In the genomic region with DNA sequence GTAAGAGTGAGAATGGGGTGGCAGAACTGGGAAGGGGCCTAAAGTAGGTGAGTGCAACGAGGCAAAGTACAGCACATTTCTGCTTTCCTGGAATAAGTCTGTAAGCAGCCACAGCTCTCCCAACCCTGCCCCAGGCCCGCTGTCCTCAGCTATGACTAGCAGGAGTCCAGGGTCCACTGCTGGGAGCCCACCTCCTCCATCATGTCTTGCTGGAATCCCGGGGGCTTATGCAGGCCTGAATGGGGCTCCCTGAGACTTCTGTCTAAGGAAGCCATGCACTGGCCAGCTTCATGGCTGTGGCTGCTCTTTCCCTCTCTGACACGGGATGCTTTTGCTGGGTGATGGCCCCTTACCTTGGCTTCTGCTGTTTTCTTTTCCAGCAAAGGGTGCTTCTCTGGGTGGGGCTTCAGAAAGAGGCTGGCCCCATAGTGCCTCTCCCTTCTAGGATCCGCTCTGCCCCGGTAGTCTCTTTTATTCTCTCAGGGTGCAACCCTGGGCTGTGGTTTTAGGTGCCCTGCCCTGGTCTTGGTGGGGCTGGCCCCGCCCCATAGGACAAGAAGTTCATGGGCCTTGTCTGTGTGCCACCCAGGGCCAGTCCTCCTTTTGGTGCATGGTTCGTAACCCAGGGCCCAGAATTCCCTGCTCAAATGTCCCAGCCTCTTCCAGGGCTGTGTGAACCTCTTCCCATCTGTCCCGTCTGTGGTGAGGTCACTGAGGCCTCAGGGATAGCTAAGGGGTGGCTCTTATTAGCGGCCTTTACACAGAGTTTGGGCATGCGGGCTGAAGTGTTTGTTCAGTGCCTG, we compare ENCODE assay signal across 24 cellular contexts.
"Had no signal": no experiment of that assay in that cellular context is flagged by ENCODE, and none has a peak within 500 bp of the region (broad histone marks: within the 10 kb centered on the region; RNA-seq: fewer than 3 reads in every experiment).

No MANE protein-coding gene starts in this region.

- H3K27me3 Mint-ChIP-seq: activated naive CD8-positive, alpha-beta T cell treated with anti-CD3 and anti-CD28 coated beads for 36 hours had no signal

- H3K4me1 ChIP-seq: breast epithelium, uterus had no signal

- H3K27ac ChIP-seq: dorsolateral prefrontal cortex, esophagus squamous epithelium, gastrocnemius medialis, sigmoid colon, transverse colon, uterus had no signal

- DNase-seq: activated CD4-positive, alpha-beta T cell treated with anti-CD3 and anti-CD28 coated beads, Interleukin-2, amount 50 U/mL, for 4 hours; activated CD8-positive, alpha-beta memory T cell treated with anti-CD3 and anti-CD28 coated beads, Interleukin-2, amount 50 U/mL, for 48 hours; activated naive CD4-positive, alpha-beta T cell treated with Interleukin-2 at 50 U/mL for 16 hours; activated naive CD8-positive, alpha-beta T cell treated with anti-CD3 and anti-CD28 coated beads for 36 hours; activated T-cell treated with anti-CD3 and anti-CD28 coated beads, Interleukin-2, amount 50 U/mL, for 4 hours; dorsolateral prefrontal cortex; esophagus squamous epithelium; gastrocnemius medialis; hypothalamus; mesenchymal stem cell; nephron progenitor cell; retina; sigmoid colon; stimulated activated CD4-positive, alpha-beta T cell treated with anti-CD3 and anti-CD28 coated beads, Interleukin-15, amount 100 ng/mL, for 24 hours; T-helper 9 cell; transverse colon; uterus had no signal

- ATAC-seq: activated T-cell treated with anti-CD3 and anti-CD28 coated beads, Interleukin-2, amount 50 U/mL, for 4 hours; gastrocnemius medialis; stimulated activated memory B cell treated with anti-CD40 and anti-IgM and Interleukin-4, amounts not matched to agents 10 μg/mL and 1 μg/mL and 100 μg/mL, for 72 hours; WTC11 had no signal

- H3K36me3 Mint-ChIP-seq: WTC11 had no signal

- H3K9me3 Mint-ChIP-seq: activated naive CD8-positive, alpha-beta T cell treated with anti-CD3 and anti-CD28 coated beads for 36 hours; activated T-cell treated with anti-CD3 and anti-CD28 coated beads, Interleukin-2, amount 50 U/mL, for 4 hours; activated T-helper 2 cell treated with anti-CD3 and anti-CD28 coated beads, Interferon-gamma antibody, Interleukin-2, Interleukin-4, amounts not matched to agents 10 μg/mL and 5 μg/mL and 100 μg/mL, durations not matched to agents 14 hours and 24 hours and 36 hours; central memory CD8-positive, alpha-beta T cell; nephron progenitor cell; stimulated activated memory B cell treated with anti-CD40 and anti-IgM and Interleukin-4, amounts not matched to agents 10 μg/mL and 1 μg/mL and 100 μg/mL, for 72 hours; WTC11 had no signal

- H3K4me1 Mint-ChIP-seq: activated naive CD8-positive, alpha-beta T cell treated with anti-CD3 and anti-CD28 coated beads for 36 hours; central memory CD8-positive, alpha-beta T cell; WTC11 had no signal

- H3K4me3 ChIP-seq: breast epithelium, dorsolateral prefrontal cortex, esophagus squamous epithelium, gastrocnemius medialis, sigmoid colon, smooth muscle cell, transverse colon, uterus had no signal

- H3K4me3 Mint-ChIP-seq: activated naive CD8-positive, alpha-beta T cell treated with anti-CD3 and anti-CD28 coated beads for 36 hours; activated T-cell treated with anti-CD3 and anti-CD28 coated beads, Interleukin-2, amount 50 U/mL, for 4 hours; central memory CD8-positive, alpha-beta T cell; nephron progenitor cell; stimulated activated memory B cell treated with anti-CD40 and anti-IgM and Interleukin-4, amounts not matched to agents 10 μg/mL and 1 μg/mL and 100 μg/mL, for 72 hours; WTC11 had no signal

- H3K36me3 ChIP-seq: breast epithelium, esophagus squamous epithelium, gastrocnemius medialis, sigmoid colon, transverse colon, uterus had no signal

- H3K27ac Mint-ChIP-seq: activated naive CD8-positive, alpha-beta T cell treated with anti-CD3 and anti-CD28 coated beads for 36 hours; activated T-helper 2 cell treated with anti-CD3 and anti-CD28 coated beads, Interferon-gamma antibody, Interleukin-2, Interleukin-4, amounts not matched to agents 10 μg/mL and 5 μg/mL and 100 μg/mL, durations not matched to agents 14 hours and 24 hours and 36 hours; nephron progenitor cell; progenitor cell of endocrine pancreas; stimulated activated memory B cell treated with anti-CD40 and anti-IgM and Interleukin-4, amounts not matched to agents 10 μg/mL and 1 μg/mL and 100 μg/mL, for 72 hours; WTC11 had no signal

- H3K9me3 ChIP-seq: breast epithelium, esophagus squamous epithelium, gastrocnemius medialis, sigmoid colon, transverse colon, uterus had no signal

- H3K4me2 ChIP-seq: smooth muscle cell had no signal

- H3K27me3 ChIP-seq: breast epithelium, transverse colon, uterus had no signal
